17 cellular contexts compared by ENCODE assay signal in genomic region chr1:221965252-221965651, GRCh38.
"Had no signal": no experiment of that assay in that cellular context is flagged by ENCODE, and none has a peak within 500 bp of the region (broad histone marks: within the 10 kb centered on the region; RNA-seq: fewer than 3 reads in every experiment).

No MANE protein-coding gene starts in this region.

- H3K27me3 ChIP-seq: ascending aorta had no signal

- DNase-seq: activated CD4-positive, alpha-beta T cell treated with anti-CD3 and anti-CD28 coated beads for 48 hours; activated CD8-positive, alpha-beta T cell treated with anti-CD3 and anti-CD28 coated beads, Interleukin-2, amount 10 ng/mL, durations not matched to agents 7 days and 5 days; activated naive CD4-positive, alpha-beta T cell; effector memory CD8-positive, alpha-beta T cell; erythroblast; hippocampal formation; stimulated activated CD4-positive, alpha-beta T cell treated with anti-CD3 and anti-CD28 coated beads, Interleukin-15, amount 100 ng/mL, for 24 hours; stimulated activated CD4-positive, alpha-beta T cell treated with anti-CD3 and anti-CD28 coated beads, Interleukin-4, amount 100 ng/mL, for 24 hours; SW 1271; T-helper 9 cell; WERI-Rb-1 had no signal

- H3K27ac ChIP-seq: ascending aorta, parathyroid adenoma, WERI-Rb-1 had no signal

- H3K27me3 Mint-ChIP-seq: central memory CD8-positive, alpha-beta T cell; effector memory CD8-positive, alpha-beta T cell; stimulated activated naive CD8-positive, alpha-beta T cell treated with anti-CD3 and anti-CD28 coated beads, Interleukin-15, Interleukin-2, amounts not matched to agents 100 ng/mL and 50 ng/mL, for 24 hours had no signal

- H3K36me3 ChIP-seq: ascending aorta, WERI-Rb-1 had no signal

- H3K4me3 Mint-ChIP-seq: activated CD8-positive, alpha-beta T cell treated with anti-CD3 and anti-CD28 coated beads, Interleukin-2, amount 10 ng/mL, durations not matched to agents 7 days and 5 days; activated T-helper 1 cell treated with anti-CD3 and anti-CD28 coated beads, Interleukin-12 subunit alpha, Interleukin-12 subunit beta, Interleukin-2, Interleukin-4 antibody, amounts not matched to agents 30 ng/mL and 10 ng/mL and 1 ng/mL, durations not matched to agents 14 hours and 24 hours and 36 hours; central memory CD8-positive, alpha-beta T cell; effector memory CD8-positive, alpha-beta T cell; neural crest cell; stimulated activated naive CD8-positive, alpha-beta T cell treated with anti-CD3 and anti-CD28 coated beads, Interleukin-15, Interleukin-2, amounts not matched to agents 100 ng/mL and 50 ng/mL, for 24 hours had no signal

- H3K4me3 ChIP-seq: ascending aorta had no signal

- H3K4me1 ChIP-seq: ascending aorta, parathyroid adenoma had no signal

- ATAC-seq: activated CD8-positive, alpha-beta T cell treated with anti-CD3 and anti-CD28 coated beads, Interleukin-2, amount 10 ng/mL, durations not matched to agents 7 days and 5 days; effector memory CD8-positive, alpha-beta T cell had no signal

- H2AFZ ChIP-seq: parathyroid adenoma had no signal

- H3K9ac ChIP-seq: parathyroid adenoma had no signal

- H3K79me2 ChIP-seq: parathyroid adenoma had no signal

- H3K9me3 ChIP-seq: ascending aorta had no signal

- H3K27ac Mint-ChIP-seq: activated CD8-positive, alpha-beta T cell treated with anti-CD3 and anti-CD28 coated beads, Interleukin-2, amount 10 ng/mL, durations not matched to agents 7 days and 5 days; activated T-helper 1 cell treated with anti-CD3 and anti-CD28 coated beads, Interleukin-12 subunit alpha, Interleukin-12 subunit beta, Interleukin-2, Interleukin-4 antibody, amounts not matched to agents 30 ng/mL and 10 ng/mL and 1 ng/mL, durations not matched to agents 14 hours and 24 hours and 36 hours; effector memory CD8-positive, alpha-beta T cell; stimulated activated naive CD8-positive, alpha-beta T cell treated with anti-CD3 and anti-CD28 coated beads, Interleukin-15, Interleukin-2, amounts not matched to agents 100 ng/mL and 50 ng/mL, for 24 hours had no signal

- H3K9me3 Mint-ChIP-seq: activated T-helper 1 cell treated with anti-CD3 and anti-CD28 coated beads, Interleukin-12 subunit alpha, Interleukin-12 subunit beta, Interleukin-2, Interleukin-4 antibody, amounts not matched to agents 30 ng/mL and 10 ng/mL and 1 ng/mL, durations not matched to agents 14 hours and 24 hours and 36 hours; central memory CD8-positive, alpha-beta T cell; effector memory CD8-positive, alpha-beta T cell; neural crest cell; stimulated activated naive CD8-positive, alpha-beta T cell treated with anti-CD3 and anti-CD28 coated beads, Interleukin-15, Interleukin-2, amounts not matched to agents 100 ng/mL and 50 ng/mL, for 24 hours had no signal
